9 cellular contexts compared by ENCODE assay signal in genomic region chr12:130838951-130839769, GRCh38. TPM values are rescaled to one million over a fixed set of nuclear protein-coding genes. Genes with fewer than 3 reads are reported as not detected.
DNase-seq lines count a peak whose midpoint lies in the region; ATAC-seq, FAIRE-seq and TF ChIP-seq lines count a peak whose summit lies in the region.
"Had no signal": no experiment of that assay in that cellular context is flagged by ENCODE, and none has a peak within 500 bp of the region (broad histone marks: within the 10 kb centered on the region; RNA-seq: fewer than 3 reads in every experiment).

STX2 (minus strand) TSS chr12:130839250; CDS start chr12:130839099, 151 bp downstream.

- peak; percentile 36 for DNase-seq in AG09319 (ENCODE audit: extremely low read depth, low read depth)
- DNase-seq in NCI-H2227 (lab: John Stamatoyannopoulos, UW; ENCODE audit: unreplicated experiment) = peak; percentile 88
- peak; percentile 76 to 78 for DNase-seq in central memory CD8-positive, alpha-beta T cell (ENCODE audit: low spot score in 2 of 2)
- peak; percentile 95 for DNase-seq in kidney
- peak; percentile 88 to 92 for DNase-seq in stimulated activated CD4-positive, alpha-beta T cell treated with anti-CD3 and anti-CD28 coated beads, Interleukin-15, amount 100 ng/mL, for 1 hour (ENCODE audit: low read depth in 1 of 2, low spot score in 1 of 2)

- H3K9me3 Mint-ChIP-seq in central memory CD8-positive, alpha-beta T cell = no peaks in the 10 kb centered on the region

- TF ChIP-seq CTCF in AG09319 (IDR thresholded peaks at IDR 0.05; ENCODE audit: low read depth, low read length) (peak; percentile 44), kidney (IDR thresholded peaks at IDR 0.05; ENCODE audit: borderline replicate concordance, extremely low read depth, insufficient read depth) (peak; percentile 16)

- peak within 1 kb of the TSS; percentile 71 to 73 for H3K4me3 ChIP-seq in kidney (ENCODE audit: low read length in 2 of 2)

- no peak for FAIRE-seq in kidney (lab: Jason Lieb, UNC)
- FAIRE-seq: TTC549 had no signal

- H3K27me3 Mint-ChIP-seq in central memory CD8-positive, alpha-beta T cell = no peaks in the 10 kb centered on the region

- peaks cover 6 to 9% of the 10 kb centered on the region in 2 donors for H3K4me1 ChIP-seq in kidney (ENCODE audit: control insufficient read depth in 1 of 2, insufficient read depth in 1 of 2, low read depth in 1 of 2, low read length in 2 of 2)

- H3K27ac ChIP-seq in kidney (ENCODE audit: low read depth in 2 of 2, low read length in 2 of 2) = peak within 1 kb of the TSS in 1 of 2 donors; percentile 41

- no peaks in the 10 kb centered on the region for H3K36me3 ChIP-seq in kidney (ENCODE audit: control insufficient read depth in 1 of 2, insufficient read depth in 2 of 2, low read length in 2 of 2)

- peak within 1 kb of the TSS; percentile 72 for H3K4me3 Mint-ChIP-seq in central memory CD8-positive, alpha-beta T cell

- peak within 1 kb of the TSS; percentile 54 for H3K27ac Mint-ChIP-seq in central memory CD8-positive, alpha-beta T cell (ENCODE audit: low read depth)

- intact Hi-C loops in kidney (cut with DNase I) = no loop called here

- H3K36me3 Mint-ChIP-seq in central memory CD8-positive, alpha-beta T cell (ENCODE audit: insufficient read depth) = peaks cover 3% of the 10 kb centered on the region

- peak within 1 kb of the TSS; percentile 59 to 63 for H3K9ac ChIP-seq in kidney (ENCODE audit: low read length in 2 of 2)

- H3K9me3 ChIP-seq in kidney (ENCODE audit: control insufficient read depth in 1 of 2, low read length in 2 of 2) = no peaks in the 10 kb centered on the region

- ATAC-seq in GM18873 (IDR thresholded peaks at IDR 0.05; ENCODE audit: low FRiP score, unreplicated experiment) (peak; percentile 80), HG03108 (IDR thresholded peaks at IDR 0.05; ENCODE audit: unreplicated experiment) (peak; percentile 93)
- peak; percentile 84 to 85 for ATAC-seq in activated CD4-positive, CD25-positive, alpha-beta regulatory T cell treated with anti-CD3 and anti-CD28 coated beads, Interleukin-2, amount 50 U/mL, for 24 hours
- ATAC-seq in central memory CD8-positive, alpha-beta T cell (replicated peaks; ENCODE audit: extremely low read depth, poor library complexity, severe bottlenecking) = peak; percentile 86

- peaks cover 20% of the 10 kb centered on the region for H3K4me1 Mint-ChIP-seq in central memory CD8-positive, alpha-beta T cell

RNA-seq across cellular contexts. Expression of gene STX2, which starts in this region (rescaled TPM):
- total RNA-seq in kidney = 20.4 TPM
- 10.1 TPM for polyA plus RNA-seq in kidney (ENCODE audit: insufficient read depth, low read depth, low replicate concordance)

Comparison
In these comparisons a context has a peak if more than half of its experiments do, and no peak if none do; other contexts are left out.
1. DNase-seq: peak in every context shown above with its lines; median percentile 95 in kidney; 90 in stimulated activated CD4-positive, alpha-beta T cell treated with anti-CD3 and anti-CD28 coated beads, Interleukin-15, amount 100 ng/mL, for 1 hour; 88 in NCI-H2227; 77 in central memory CD8-positive, alpha-beta T cell; 36 in AG09319.